8 cellular contexts compared by ENCODE assay signal in genomic region chr3:172808969-172809546, GRCh38. TPM values are rescaled to one million over a fixed set of nuclear protein-coding genes. Genes with fewer than 3 reads are reported as not detected.
DNase-seq lines count a peak whose midpoint lies in the region; ATAC-seq, FAIRE-seq and TF ChIP-seq lines count a peak whose summit lies in the region.

No MANE protein-coding gene starts in this region.

- TF ChIP-seq POLR2A in K562 (conservative IDR thresholded peaks at IDR 0.05): no peak

- H3K9ac ChIP-seq in K562 (ENCODE audit: insufficient read depth in 1 of 2, low read depth in 2 of 2, low read length in 2 of 2): no peak overlapping the region

- no peaks in the 10 kb centered on the region for H4K20me1 ChIP-seq in K562 (replicated peaks; ENCODE audit: control insufficient read depth, insufficient read depth, low read length)

- POLR2A ChIA-PET in AG04450 (lab: Yijun Ruan, JAX) (no interaction called here), K562 (lab: Yijun Ruan, JAX) (no interaction called here)

- peak; percentile 19 for FAIRE-seq in K562 (lab: Jason Lieb, UNC)

- no TSS peak for BruUV-seq in K562 (replicated peaks; lab: Mats Ljungman, UMichigan)

- peak; percentile 57 for ATAC-seq in GM18861 (IDR thresholded peaks at IDR 0.05; ENCODE audit: unreplicated experiment)
- ATAC-seq in K562: peak; percentile 43; the same call in 2 of the 3 replicates
- ATAC-seq in esophagus mucosa: no peak
- no peak for ATAC-seq in GM21529 (IDR thresholded peaks at IDR 0.05; ENCODE audit: unreplicated experiment)
- ATAC-seq in HG02852 (IDR thresholded peaks at IDR 0.05; ENCODE audit: unreplicated experiment): no peak

- TF ChIP-seq RAD21 in K562 (CRISPR knock-in tag; conservative IDR thresholded peaks at IDR 0.05 in 1 of 2, IDR thresholded peaks at IDR 0.05 in 1 of 2): peak; percentile 60

- H3K4me3 Mint-ChIP-seq in mesothelial cell of epicardium: no peak overlapping the region

- intact Hi-C loops in K562 (cut with micrococcal nuclease): loop anchor here (2.0 kb wide), 2 partner anchors 172 to 466 kb away; no protein-coding TSS in a partner anchor

- DNase-seq in AG04450 (ENCODE audit: low read depth, low spot score) (peak; percentile 10), NCI-H2029 treated with DMSO at 0.1 percent for 48 hours (lab: John Stamatoyannopoulos, UW) (peak; percentile 29), K562 (ENCODE audit: extremely low read depth in 1 of 4, low spot score in 3 of 4) (peak in 2 of 4 experiments; percentile 11 to 47), mesothelial cell of epicardium (ENCODE audit: low spot score in 2 of 2, unreplicated experiment in 2 of 2) (no peak)

- H3K4me1 Mint-ChIP-seq in mesothelial cell of epicardium: peaks cover 2% of the 10 kb centered on the region

- H3K27me3 Mint-ChIP-seq in mesothelial cell of epicardium (ENCODE audit: low read depth): no peaks in the 10 kb centered on the region

- H3K9me3 ChIP-seq in AG04450 (ENCODE audit: control insufficient read depth, insufficient read depth, low read length): no peaks in the 10 kb centered on the region
- H3K9me3 ChIP-seq in K562 (replicated peaks; ENCODE audit: control insufficient read depth, insufficient read depth, low read depth, low read length): no peaks in the 10 kb centered on the region

- in situ Hi-C loops in K562 (cut with MboI): no loop called here

- no peak overlapping the region for H3K4me2 ChIP-seq in K562 (ENCODE audit: insufficient read depth, low read length)

- no peak overlapping the region for H3K4me3 ChIP-seq in AG04450 (ENCODE audit: low read depth, low read length)
- H3K4me3 ChIP-seq in K562: no peak overlapping the region

- no peaks in the 10 kb centered on the region for H3K4me1 ChIP-seq in K562 (replicated peaks in 1 of 2; ENCODE audit: control insufficient read depth in 2 of 2, insufficient read depth in 2 of 2, low read length in 2 of 2)

- H3K9me1 ChIP-seq in K562 (ENCODE audit: control insufficient read depth, insufficient read depth, low read length): no peaks in the 10 kb centered on the region

- H3K79me2 ChIP-seq in K562 (ENCODE audit: control insufficient read depth, insufficient read depth, low read length): no peaks in the 10 kb centered on the region

- no peak overlapping the region for H3K27ac Mint-ChIP-seq in mesothelial cell of epicardium

- 65% methylated on average over 4 of the region's 4 CpGs for WGBS in K562 (ENCODE audit: insufficient coverage, low coverage, missing lambda C conversion rate)

- peak; percentile 27 for TF ChIP-seq CTCF in AG04450 (IDR thresholded peaks at IDR 0.05; ENCODE audit: low read depth, low read length)
- peak in 1 of 3 experiments; percentile 48; a peak in 3 of 6 replicates for TF ChIP-seq CTCF in K562 (IDR thresholded peaks at IDR 0.05 in 2 of 3, conservative IDR thresholded peaks at IDR 0.05 in 1 of 3; ENCODE audit: insufficient read depth in 2 of 3, low read depth in 1 of 3, low read length in 3 of 3)
- peak; percentile 35 for TF ChIP-seq CTCF in mesothelial cell of epicardium (IDR thresholded peaks at IDR 0.05; ENCODE audit: unreplicated experiment)

- peaks cover 12% of the 10 kb centered on the region for H3K36me3 Mint-ChIP-seq in mesothelial cell of epicardium

- H3K36me3 ChIP-seq in K562 (ENCODE audit: control insufficient read depth, insufficient read depth, low read length): peaks cover 61% of the 10 kb centered on the region

- H3K9me3 Mint-ChIP-seq in mesothelial cell of epicardium: peaks cover 4% of the 10 kb centered on the region

- H3K27me3 ChIP-seq in AG04450 (ENCODE audit: control insufficient read depth, insufficient read depth, low read length) (no peaks in the 10 kb centered on the region), K562 (ENCODE audit: control insufficient read depth in 2 of 2, insufficient read depth in 2 of 2, low read length in 2 of 2) (no peaks in the 10 kb centered on the region)

- no peak overlapping the region for H2AFZ ChIP-seq in K562 (ENCODE audit: low read depth, low read length)

- no peak for TF ChIP-seq EP300 in K562 (IDR thresholded peaks at IDR 0.05; ENCODE audit: low read length)

- no peak overlapping the region for H3K27ac ChIP-seq in AG04450 (ENCODE audit: low read depth, low read length)
- no peak overlapping the region for H3K27ac ChIP-seq in K562 (ENCODE audit: extremely low read depth, low read depth, low read length)

- CTCF ChIA-PET in AG04450 (lab: Charles Lee) (interaction anchor here (1.0 to 2.6 kb wide), 4 partner anchors 9 to 238 kb away, joined by 3 to 13 read pairs (median 6); no protein-coding TSS in a partner anchor), K562 (lab: Yijun Ruan, JAX; ENCODE audit: low intra/inter-chr PET ratio) (interaction anchor here (0.6 kb wide), 1 partner anchor 169 kb away, joined by 3 read pairs; no protein-coding TSS in a partner anchor)

TF ChIP-seq in K562, 482 proteins besides CTCF, POLR2A, EP300 and RAD21:
- no peak for TF ChIP-seq ZSCAN29 (IDR thresholded peaks at IDR 0.05)
- TF ChIP-seq DEAF1 (CRISPR knock-in tag; IDR thresholded peaks at IDR 0.05): peak; percentile 47; the same call in 1 of the 2 replicates
- TF ChIP-seq TRIM28 (IDR thresholded peaks at IDR 0.05): peak; percentile 95
- peak in 1 of 2 experiments; percentile 93; a peak in 2 of 4 replicates for TF ChIP-seq HDAC1 (IDR thresholded peaks at IDR 0.05)
- 0 out of 2 replicates have a peak, but pooled peaks have one; percentile 27 for TF ChIP-seq POLR2H (tag; IDR thresholded peaks at IDR 0.05; ENCODE audit: low read depth)
- TF ChIP-seq MED1 (CRISPR knock-in tag; IDR thresholded peaks at IDR 0.05; ENCODE audit: borderline replicate concordance): no peak

RNA-seq across cellular contexts. Expression of gene ECT2, which starts 58.5 kb away (rescaled TPM):
- polyA plus RNA-seq in AG04450 (2011; rRNA removed) (14.0 and 21.8 TPM in 2 replicates), K562 (2011; rRNA removed) (42.2 and 53.0 TPM in 2 replicates), K562 (2014; fragmentation: Illumina TruSeq; extraction: Trizol) (32.3 and 36.5 TPM in 2 replicates), K562 (2014; fragmentation: Nextera tagmentation; extraction: Ambion mirVana) (10 to 100 TPM; 19.0 to 33.6 TPM), K562 (2014; rRNA removed) (20.4 and 26.5 TPM in 2 replicates)
- 13.1 and 22.5 TPM in 2 replicates for polyA minus RNA-seq in AG04450 (2011; rRNA and poly(A)+ RNA removed)
- total RNA-seq in K562 (2011; cell fraction: chromatin; rRNA removed; ENCODE audit: low replicate concordance): 23.1 and 105 TPM in 2 replicates
- 12.8 and 20.9 TPM in 2 replicates for total RNA-seq in K562 (2011; cell fraction: nucleolus; rRNA removed)
- total RNA-seq in K562 (2011; cell fraction: nucleoplasm; rRNA removed): 31.7 and 50.8 TPM in 2 replicates
- total RNA-seq in K562 (2014; rRNA removed) (24.0 and 26.0 TPM in 2 replicates), K562 (2014; rRNA removed; fragmentation: Illumina TruSeq; extraction: Trizol) (50.1 and 57.7 TPM in 2 replicates), K562 (2015; rRNA removed; fragmentation: Illumina TruSeq; extraction: Trizol) (44.1 and 46.0 TPM in 2 replicates), K562 (2021) (38.7 and 40.8 TPM in 2 replicates), mesothelial cell of epicardium (20.9 to 22.6 TPM (median 21.9 TPM) in 3 replicates), esophagus mucosa (22.4 TPM)
- polyA plus RNA-seq in K562 (2011; cell fraction: cytosol; rRNA removed): 5.8 and 11.8 TPM in 2 replicates
- polyA plus RNA-seq in K562 (2011; cell fraction: nucleus; rRNA removed): 33.4 and 51.5 TPM in 2 replicates
- 19.3 and 20.5 TPM in 2 replicates for polyA plus RNA-seq in K562 (2012)
- 58.0 and 63.6 TPM in 2 replicates for polyA minus RNA-seq in K562 (2011; rRNA and poly(A)+ RNA removed)
- 19.6 and 28.1 TPM in 2 replicates for polyA minus RNA-seq in K562 (2011; cell fraction: cytosol; rRNA and poly(A)+ RNA removed)
- polyA minus RNA-seq in K562 (2011; cell fraction: nucleus; rRNA and poly(A)+ RNA removed): 40.1 and 71.8 TPM in 2 replicates

Comparison
In these comparisons a context has a peak if more than half of its experiments do, and no peak if none do; other contexts are left out.
1. DNase-seq: peak in AG04450 (single experiment) and NCI-H2029 treated with DMSO at 0.1 percent for 48 hours (single experiment); none in mesothelial cell of epicardium (0 of 2).
2. ATAC-seq: peak in GM18861 (single experiment) and K562 (single experiment); none in esophagus mucosa (single experiment), GM21529 (single experiment) and HG02852 (single experiment).